ENCODE assay signal across 8 cellular contexts in the genomic region with DNA sequence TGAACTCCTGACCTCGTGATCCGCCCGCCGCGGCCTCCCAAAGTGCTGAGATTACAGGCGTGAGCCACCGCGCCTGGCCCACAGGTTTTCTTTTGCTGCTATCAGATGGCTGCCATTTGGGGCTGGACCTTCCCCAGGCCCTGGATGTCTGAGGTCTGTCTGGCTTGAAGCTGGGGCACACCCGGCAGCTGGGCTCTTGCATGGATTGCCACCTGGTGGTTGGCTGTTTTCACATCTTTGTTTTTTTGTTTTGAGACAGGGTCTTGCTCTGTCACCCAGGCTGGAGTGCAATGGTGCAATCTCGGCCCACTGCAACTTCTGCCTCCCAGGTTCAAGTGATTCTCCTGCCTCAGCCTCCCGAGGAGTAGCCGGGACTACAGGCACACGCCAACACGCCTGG. TPM values are rescaled to one million over a fixed set of nuclear protein-coding genes. Genes with fewer than 3 reads are reported as not detected.
DNase-seq lines count a peak whose midpoint lies in the region; ATAC-seq and TF ChIP-seq lines count a peak whose summit lies in the region.
"Not testable (repeated sequence)": the region's sequence is repeated elsewhere in the genome, so short reads cannot be mapped to it uniquely, and the experiment has no call there.

No MANE protein-coding gene starts in this region.

- not testable (repeated sequence) for H3K27me3 ChIP-seq in GM23338 (ENCODE audit: insufficient read depth); fibroblast of lung (ENCODE audit: control insufficient read depth, insufficient read depth, low read length); thoracic aorta (replicated peaks; ENCODE audit: insufficient read depth)

- not testable (repeated sequence) for H3K79me2 ChIP-seq in GM23338 (replicated peaks; ENCODE audit: insufficient read depth); fibroblast of lung (ENCODE audit: control insufficient read depth, insufficient read depth, low read length)

- peak; percentile 90 for ATAC-seq in GM23338
- ATAC-seq in thoracic aorta (ENCODE audit: insufficient number of reproducible peaks, low FRiP score, low read depth) = not testable (repeated sequence)

- not testable (repeated sequence) for H3K9ac ChIP-seq in fibroblast of lung (ENCODE audit: insufficient read depth, low read length)

- not testable (repeated sequence) for H3F3A ChIP-seq in GM23338 (replicated peaks; ENCODE audit: low read depth)

- DNase-seq in AG20443 (ENCODE audit: low spot score) (peak; percentile 41), GM23338 (ENCODE audit: low spot score) (peak; percentile 77), NB4 (ENCODE audit: low read depth) (peak; percentile 65), SK-N-DZ (ENCODE audit: low spot score) (peak; percentile 37), fibroblast of lung (ENCODE audit: low read depth in 2 of 2) (peak in 1 of 2 donors; percentile 61), islet precursor cell (peak; percentile 75)
- DNase-seq in thoracic aorta (ENCODE audit: low spot score) = not testable (repeated sequence)

- H3K27ac Mint-ChIP-seq in GM23338, brain: not testable (repeated sequence)

- not testable (repeated sequence) for H4K20me1 ChIP-seq in GM23338 (replicated peaks; ENCODE audit: insufficient read depth); fibroblast of lung (ENCODE audit: control insufficient read depth, extremely low read depth, insufficient read depth, low read length)

- H3K4me3 ChIP-seq in GM23338; NB4 (ENCODE audit: low read depth, low read length); fibroblast of lung (replicated peaks in 1 of 4; ENCODE audit: control extremely low read depth in 1 of 4, insufficient read depth in 1 of 4, low read depth in 3 of 4, low read length in 4 of 4); thoracic aorta: not testable (repeated sequence)

- H3K36me3 ChIP-seq in GM23338 (ENCODE audit: insufficient read depth); fibroblast of lung (ENCODE audit: control insufficient read depth, insufficient read depth, low read length); thoracic aorta: not testable (repeated sequence)

- peaks cover 10% of the 10 kb centered on the region for H3K4me1 Mint-ChIP-seq in GM23338
- peaks cover 26% of the 10 kb centered on the region for H3K4me1 Mint-ChIP-seq in brain

- not testable (repeated sequence) for H3K9me2 ChIP-seq in GM23338 (ENCODE audit: insufficient read depth)

- not testable (repeated sequence) for H3K4me3 Mint-ChIP-seq in GM23338, brain

- TF ChIP-seq CTCF in GM23338 (conservative IDR thresholded peaks at IDR 0.05; ENCODE audit: low read depth in 2 of 2) (peak; percentile 56 to 77), NB4 (IDR thresholded peaks at IDR 0.05; ENCODE audit: low read depth, low read length) (peak; percentile 20), brain (conservative IDR thresholded peaks at IDR 0.05) (peak; percentile 21 to 40), fibroblast of lung (conservative IDR thresholded peaks at IDR 0.05 in 1 of 2, IDR thresholded peaks at IDR 0.05 in 1 of 2; ENCODE audit: low read depth in 1 of 2, low read length in 2 of 2) (peak; percentile 5 to 33), thoracic aorta (IDR thresholded peaks at IDR 0.05) (peak; percentile 20)

- H2AFZ ChIP-seq in GM23338; fibroblast of lung (ENCODE audit: low read length): not testable (repeated sequence)

- H3K9me3 ChIP-seq in fibroblast of lung (ENCODE audit: control insufficient read depth, insufficient read depth, low read depth, low read length); thoracic aorta: not testable (repeated sequence)

- not testable (repeated sequence) for H3K9me3 Mint-ChIP-seq in GM23338
- H3K9me3 Mint-ChIP-seq in brain = peaks cover 0 to 11% (median 0%) of the 10 kb centered on the region in 5 experiments

- H3K27me3 Mint-ChIP-seq in GM23338 (ENCODE audit: insufficient read depth, low read depth, poor library complexity) = not testable (repeated sequence)
- peaks cover 11% of the 10 kb centered on the region for H3K27me3 Mint-ChIP-seq in brain

- not testable (repeated sequence) for H3K36me3 Mint-ChIP-seq in GM23338 (ENCODE audit: low read depth); brain

- not testable (repeated sequence) for H3K4me1 ChIP-seq in GM23338 (ENCODE audit: insufficient read depth)
- H3K4me1 ChIP-seq in fibroblast of lung (ENCODE audit: control insufficient read depth, extremely low read depth, insufficient read depth, low read length) = peaks cover 13% of the 10 kb centered on the region
- H3K4me1 ChIP-seq in thoracic aorta (ENCODE audit: control insufficient read depth in 1 of 2, low read depth in 2 of 2) = peaks cover 35 to 70% of the 10 kb centered on the region in 2 donors

- H3K4me2 ChIP-seq in GM23338; fibroblast of lung (ENCODE audit: extremely low read depth, insufficient read depth, low read length): not testable (repeated sequence)

- not testable (repeated sequence) for TF ChIP-seq POLR2A in NB4 (IDR thresholded peaks at IDR 0.05; ENCODE audit: extremely low read depth, insufficient read length)

- H3K27ac ChIP-seq in GM23338 (ENCODE audit: low read depth); fibroblast of lung (ENCODE audit: insufficient read depth, low read length): not testable (repeated sequence)
- H3K27ac ChIP-seq in thoracic aorta = peak overlapping the region; percentile 74 to 94

RNA-seq across cellular contexts. Expression of gene HRH1, which starts 51.6 kb away (rescaled TPM):
- 0.35 TPM in 1 of 2 replicates, not detected in the other for total RNA-seq in GM23338 (2014; rRNA removed; shearing (Covaris generic))
- not detected in 2 replicates for polyA plus RNA-seq in GM23338 (2016; fragmentation: Nextera tagmentation; extraction: Ambion mirVana)
- 0.03 TPM in 1 of 2 replicates, not detected in the other for polyA plus RNA-seq in SK-N-DZ (2014; cell fraction: cytosol; rRNA removed)
- polyA plus RNA-seq in SK-N-DZ (2014; cell fraction: nucleus; rRNA removed) = not detected in 2 replicates
- polyA plus RNA-seq in brain (ENCODE audit: insufficient read depth, low read depth, low replicate concordance) = 1.3 TPM
- 30.6 and 32.6 TPM in 2 replicates for total RNA-seq in fibroblast of lung
- polyA plus RNA-seq in fibroblast of lung = 11.2 and 12.6 TPM in 2 replicates
- 7.5 and 8.7 TPM in 2 replicates for polyA plus RNA-seq in fibroblast of lung (2012)
- polyA minus RNA-seq in fibroblast of lung (ENCODE audit: low replicate concordance) = 24.5 and 28.1 TPM in 2 replicates
- total RNA-seq in thoracic aorta = 10 to 100 TPM; 17.7 to 48.3 TPM

Comparison
In these comparisons a context has a peak if more than half of its experiments do, and no peak if none do; other contexts are left out.
1. RNA of gene HRH1, which starts 51.6 kb away (total RNA-seq): 17.7 to 48.3 TPM in thoracic aorta and 30.6 to 32.6 TPM in fibroblast of lung; 0.35 TPM in GM23338; every median in the first group is over 10 times any median in the second.
2. Peak in every context shown above with its lines, with median percentiles within 50 percentile points of each other: CTCF ChIP-seq.